Comparison of ENCODE assay signal across 13 cellular contexts in the genomic region with DNA sequence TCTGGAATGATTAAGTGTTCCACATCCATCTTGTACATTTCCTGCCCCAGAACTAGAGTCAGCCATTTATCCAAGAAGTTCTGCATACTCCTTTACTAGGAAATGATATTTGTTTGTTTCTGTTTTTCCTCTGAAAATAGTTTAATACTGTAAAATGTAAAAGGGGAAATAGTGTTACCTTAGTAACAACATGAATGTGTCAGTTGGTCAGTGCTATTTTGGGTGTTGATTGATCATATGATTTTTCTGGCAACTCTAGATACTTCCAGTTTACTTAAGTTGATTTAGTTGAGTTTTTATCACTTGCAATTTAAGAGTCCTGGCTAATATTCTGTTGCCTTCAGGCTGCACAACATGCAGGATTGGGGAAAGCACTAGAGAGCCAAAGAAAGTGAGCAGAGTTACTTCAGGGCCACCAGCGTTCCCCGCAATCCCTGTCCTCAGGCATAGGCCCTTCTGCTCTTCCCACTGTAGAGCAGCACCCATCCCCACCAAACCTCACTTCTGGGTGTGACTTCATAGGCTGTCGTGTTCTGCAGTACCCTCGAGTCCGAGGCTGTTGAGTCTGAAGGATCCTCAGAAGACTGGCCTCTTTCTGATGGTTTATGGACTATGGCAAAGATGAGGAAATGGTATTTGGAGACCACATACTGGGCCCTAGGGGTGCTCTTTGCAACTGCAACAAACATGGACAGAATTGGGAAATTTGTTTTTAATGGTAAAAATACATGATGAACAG.
DNase-seq lines count a peak whose midpoint lies in the region; ATAC-seq and TF ChIP-seq lines count a peak whose summit lies in the region.
"Had no signal": no experiment of that assay in that cellular context is flagged by ENCODE, and none has a peak within 500 bp of the region (broad histone marks: within the 10 kb centered on the region; RNA-seq: fewer than 3 reads in every experiment).

No MANE protein-coding gene starts in this region.

- H3K4me1 ChIP-seq in H9 (ENCODE audit: insufficient read depth, low read length) (no peaks in the 10 kb centered on the region), right atrium auricular region (peaks cover 0 to 11% of the 10 kb centered on the region in 2 donors), gastrocnemius medialis (peaks cover 15 to 28% of the 10 kb centered on the region in 2 donors), trophoblast cell (ENCODE audit: control insufficient read depth in 1 of 2, insufficient read depth in 2 of 2, low read length in 2 of 2) (no peaks in the 10 kb centered on the region), Peyer's patch (no peaks in the 10 kb centered on the region)

- no peak overlapping the region for H2BK12ac ChIP-seq in H9 (ENCODE audit: insufficient read length, low read depth, low read length)
- H2BK12ac ChIP-seq in trophoblast cell (ENCODE audit: low read length), result no peak overlapping the region

- no peak overlapping the region for H4K5ac ChIP-seq in H9 (ENCODE audit: insufficient read length, low read depth, low read length)

- no peak overlapping the region for H3T11ph ChIP-seq in H9 (ENCODE audit: low read length)

- intact Hi-C loops in gastrocnemius medialis (cut with DNase I; ENCODE audit: low total_unique reads), result no loop called here

- no peaks in the 10 kb centered on the region for H3K23me2 ChIP-seq in H9 (ENCODE audit: insufficient read length, low read depth, low read length, poor library complexity, severe bottlenecking)

- no peak overlapping the region for H3K9ac ChIP-seq in H9 (ENCODE audit: extremely low read depth, insufficient read length, low read length)
- H3K9ac ChIP-seq in trophoblast cell (ENCODE audit: low read length), result no peak overlapping the region

- in situ Hi-C loops in gastrocnemius medialis (cut with MboI; ENCODE audit: low sequenced_read_pairs in 4 of 4), result no loop called here

- ATAC-seq in activated T-helper 17 cell treated with anti-CD3 and anti-CD28 coated beads, Interleukin-2, amount 50 U/mL, for 72 hours (replicated peaks), result no peak
- ATAC-seq in gastrocnemius medialis (peak in 1 of 2 donors; percentile 20), HG03025 (IDR thresholded peaks at IDR 0.05; ENCODE audit: low FRiP score, unreplicated experiment) (no peak)
- ATAC-seq: activated T-cell treated with anti-CD3 and anti-CD28 coated beads, Interleukin-2, amount 50 U/mL, for 4 hours had no signal

- no peak overlapping the region for H3K14ac ChIP-seq in H9 (ENCODE audit: insufficient read depth, low read length)
- H3K14ac ChIP-seq in trophoblast cell (ENCODE audit: low read length), result no peak overlapping the region

- H3K36me3 Mint-ChIP-seq in H9 (ENCODE audit: insufficient read depth in 1 of 3, low read depth in 3 of 3), result peaks cover 51 to 89% (median 86%) of the 10 kb centered on the region in 3 experiments
- H3K36me3 Mint-ChIP-seq in activated T-helper 17 cell treated with anti-CD3 and anti-CD28 coated beads, Interleukin-2, amount 50 U/mL, for 72 hours (ENCODE audit: low read depth), result no peaks in the 10 kb centered on the region

- TF ChIP-seq CTCF in H9 (conservative IDR thresholded peaks at IDR 0.05), result peak; percentile 37; the same call in 2 of the 3 replicates
- peak in 1 of 2 donors; percentile 20 for TF ChIP-seq CTCF in right atrium auricular region (IDR thresholded peaks at IDR 0.05)
- TF ChIP-seq CTCF in gastrocnemius medialis (IDR thresholded peaks at IDR 0.05 in 4 of 5, conservative IDR thresholded peaks at IDR 0.05 in 1 of 5), result no peak
- no peak for TF ChIP-seq CTCF in Peyer's patch (IDR thresholded peaks at IDR 0.05)

- H2BK20ac ChIP-seq in H9 (ENCODE audit: low read depth, low read length, poor library complexity, severe bottlenecking), result no peak overlapping the region

- no peak overlapping the region for H3K27ac ChIP-seq in H9 (ENCODE audit: insufficient read length, low read depth, low read length)
- H3K27ac ChIP-seq in right atrium auricular region, result peak overlapping the region; percentile 19 to 47
- H3K27ac ChIP-seq in gastrocnemius medialis, result peak overlapping the region; percentile 33 to 57 (median 50)
- no peak overlapping the region for H3K27ac ChIP-seq in trophoblast cell (ENCODE audit: low read depth, low read length)
- H3K27ac ChIP-seq in Peyer's patch, result peak overlapping the region in 2 of 4 donors; percentile 18 to 22
- H3K27ac ChIP-seq: suprapubic skin had no signal

- H2AK5ac ChIP-seq in H9 (ENCODE audit: insufficient read length, low read length) (no peak overlapping the region), trophoblast cell (ENCODE audit: low read length) (no peak overlapping the region)

- H3K4me3 Mint-ChIP-seq in H9, result no peak overlapping the region
- H3K4me3 Mint-ChIP-seq in activated T-helper 17 cell treated with anti-CD3 and anti-CD28 coated beads, Interleukin-2, amount 50 U/mL, for 72 hours, result no peak overlapping the region
- H3K4me3 Mint-ChIP-seq: activated T-cell treated with anti-CD3 and anti-CD28 coated beads, Interleukin-2, amount 50 U/mL, for 4 hours had no signal

- H2BK120ac ChIP-seq in H9 (ENCODE audit: low read depth, low read length, poor library complexity, severe bottlenecking) (no peak overlapping the region), trophoblast cell (ENCODE audit: insufficient read depth, low read length, poor library complexity) (no peak overlapping the region)

- H2BK5ac ChIP-seq in H9 (ENCODE audit: insufficient read length, low read length) (no peak overlapping the region), trophoblast cell (ENCODE audit: low read depth, low read length, poor library complexity) (no peak overlapping the region)

- H3K79me2 ChIP-seq in H9 (ENCODE audit: insufficient read depth, low read length), result no peaks in the 10 kb centered on the region
- H3K79me2 ChIP-seq in trophoblast cell (ENCODE audit: control insufficient read depth, insufficient read depth, low read length, poor library complexity), result no peaks in the 10 kb centered on the region

- no peaks in the 10 kb centered on the region for H3K27me3 ChIP-seq in H9 (ENCODE audit: insufficient read depth, low read length)
- H3K27me3 ChIP-seq in right atrium auricular region, result no peaks in the 10 kb centered on the region
- no peaks in the 10 kb centered on the region for H3K27me3 ChIP-seq in gastrocnemius medialis
- H3K27me3 ChIP-seq in trophoblast cell (ENCODE audit: insufficient read depth, low read length), result no peaks in the 10 kb centered on the region
- H3K27me3 ChIP-seq in Peyer's patch, result no peaks in the 10 kb centered on the region
- H3K27me3 ChIP-seq: suprapubic skin had no signal

- no peaks in the 10 kb centered on the region for H4K20me1 ChIP-seq in H9 (ENCODE audit: control insufficient read depth, insufficient read depth, insufficient read length)

- no peak overlapping the region for H4K12ac ChIP-seq in trophoblast cell (ENCODE audit: low read depth, low read length)

- no CpG with 5 or more reads among the region's 5 CpGs for WGBS in H9 (ENCODE audit: extremely low coverage, insufficient read length, low lambda C conversion rate)
- no CpG with 5 or more reads among the region's 5 CpGs for WGBS in trophoblast cell (ENCODE audit: extremely low coverage, insufficient coverage, insufficient read length)

- no peaks in the 10 kb centered on the region for H3K9me3 Mint-ChIP-seq in H9
- H3K9me3 Mint-ChIP-seq in activated T-helper 17 cell treated with anti-CD3 and anti-CD28 coated beads, Interleukin-2, amount 50 U/mL, for 72 hours, result no peaks in the 10 kb centered on the region
- H3K9me3 Mint-ChIP-seq: activated T-cell treated with anti-CD3 and anti-CD28 coated beads, Interleukin-2, amount 50 U/mL, for 4 hours had no signal

- H3K9me3 ChIP-seq in H9 (ENCODE audit: control insufficient read depth, low read depth, low read length), result no peaks in the 10 kb centered on the region
- no peaks in the 10 kb centered on the region for H3K9me3 ChIP-seq in right atrium auricular region
- H3K9me3 ChIP-seq in gastrocnemius medialis, result no peaks in the 10 kb centered on the region
- H3K9me3 ChIP-seq in trophoblast cell (ENCODE audit: insufficient read depth, low read depth, low read length), result no peaks in the 10 kb centered on the region
- H3K9me3 ChIP-seq in Peyer's patch, result no peaks in the 10 kb centered on the region
- H3K9me3 ChIP-seq: suprapubic skin had no signal

- H3K27me3 Mint-ChIP-seq in H9 (ENCODE audit: low read depth), result no peaks in the 10 kb centered on the region
- H3K27me3 Mint-ChIP-seq in activated T-helper 17 cell treated with anti-CD3 and anti-CD28 coated beads, Interleukin-2, amount 50 U/mL, for 72 hours, result no peaks in the 10 kb centered on the region

- H3K36me3 ChIP-seq in right atrium auricular region (peaks cover 67% of the 10 kb centered on the region), gastrocnemius medialis (peaks cover 2 to 26% of the 10 kb centered on the region in 2 donors), trophoblast cell (ENCODE audit: control insufficient read depth in 1 of 2, insufficient read depth in 2 of 2, low read length in 2 of 2) (peaks cover 10 to 23% of the 10 kb centered on the region in 2 experiments), Peyer's patch (peaks cover 0 to 85% (median 0%) of the 10 kb centered on the region in 3 donors)

- H3K4me3 ChIP-seq in right atrium auricular region (no peak overlapping the region), gastrocnemius medialis (no peak overlapping the region), trophoblast cell (ENCODE audit: low read depth, low read length) (no peak overlapping the region), Peyer's patch (no peak overlapping the region)
- H3K4me3 ChIP-seq: suprapubic skin had no signal

- no peaks in the 10 kb centered on the region for H3K4me1 Mint-ChIP-seq in H9
- H3K4me1 Mint-ChIP-seq in activated T-helper 17 cell treated with anti-CD3 and anti-CD28 coated beads, Interleukin-2, amount 50 U/mL, for 72 hours, result peaks cover 15% of the 10 kb centered on the region

- H4K91ac ChIP-seq in H9 (ENCODE audit: insufficient read length, low read depth, low read length) (no peak overlapping the region), trophoblast cell (ENCODE audit: low read depth, low read length) (no peak overlapping the region)

- TF ChIP-seq POLR2A in gastrocnemius medialis (IDR thresholded peaks at IDR 0.05) (no peak), Peyer's patch (IDR thresholded peaks at IDR 0.05) (no peak)

- no peak overlapping the region for H3K4ac ChIP-seq in H9 (ENCODE audit: low read depth, low read length)
- no peak overlapping the region for H3K4ac ChIP-seq in trophoblast cell (ENCODE audit: low read depth, low read length)

- H3K23ac ChIP-seq in H9 (ENCODE audit: insufficient read length, low read depth, low read length) (no peak overlapping the region), trophoblast cell (ENCODE audit: low read length) (no peak overlapping the region)

- H2BK15ac ChIP-seq in H9 (ENCODE audit: low read depth, low read length), result no peak overlapping the region

- H4K8ac ChIP-seq in H9 (replicated peaks; ENCODE audit: insufficient read length, low read depth, low read length), result no peak overlapping the region
- H4K8ac ChIP-seq in trophoblast cell (ENCODE audit: low read depth, low read length), result no peak overlapping the region

- H3K4me2 ChIP-seq in H9 (ENCODE audit: insufficient read depth, insufficient read length, low read length), result no peak overlapping the region
- H3K4me2 ChIP-seq in trophoblast cell (ENCODE audit: low read length), result no peak overlapping the region

- no peaks in the 10 kb centered on the region for H3K79me1 ChIP-seq in H9 (ENCODE audit: insufficient read depth, low read depth, low read length, poor library complexity, severe bottlenecking)
- no peaks in the 10 kb centered on the region for H3K79me1 ChIP-seq in trophoblast cell (ENCODE audit: low read length)

- H2AFZ ChIP-seq in H9 (ENCODE audit: low read length) (no peak overlapping the region), trophoblast cell (ENCODE audit: insufficient read depth, low read length, poor library complexity) (no peak overlapping the region)

- DNase-seq in H9 (no peak), right atrium auricular region (ENCODE audit: low spot score) (no peak), gastrocnemius medialis (no peak), trophoblast cell (no peak), Peyer's patch (no peak), RKO (ENCODE audit: low spot score) (no peak)
- DNase-seq: activated T-cell treated with anti-CD3 and anti-CD28 coated beads, Interleukin-2, amount 50 U/mL, for 4 hours; HCEC 1CT; KG1; SHP77 treated with DMSO at 0.1 percent for 48 hours had no signal

- no peak overlapping the region; a peak in 1 of 7 replicates for H3K27ac Mint-ChIP-seq in H9
- peak overlapping the region; percentile 30 for H3K27ac Mint-ChIP-seq in activated T-helper 17 cell treated with anti-CD3 and anti-CD28 coated beads, Interleukin-2, amount 50 U/mL, for 72 hours

- H3K56ac ChIP-seq in H9 (ENCODE audit: insufficient read length, low read depth, low read length), result no peak overlapping the region

- H3K18ac ChIP-seq in H9 (ENCODE audit: insufficient read length, low read depth, low read length) (no peak overlapping the region), trophoblast cell (ENCODE audit: low read length) (no peak overlapping the region)

Comparison
In these comparisons a context has a peak if more than half of its experiments do, and no peak if none do; other contexts are left out.
1. H3K27ac ChIP-seq: peak in right atrium auricular region (2 of 2) and gastrocnemius medialis (4 of 4); none in H9 (single experiment) and trophoblast cell (single experiment).